Comparison of ENCODE assay signal across 1 cellular context in the genomic region with DNA sequence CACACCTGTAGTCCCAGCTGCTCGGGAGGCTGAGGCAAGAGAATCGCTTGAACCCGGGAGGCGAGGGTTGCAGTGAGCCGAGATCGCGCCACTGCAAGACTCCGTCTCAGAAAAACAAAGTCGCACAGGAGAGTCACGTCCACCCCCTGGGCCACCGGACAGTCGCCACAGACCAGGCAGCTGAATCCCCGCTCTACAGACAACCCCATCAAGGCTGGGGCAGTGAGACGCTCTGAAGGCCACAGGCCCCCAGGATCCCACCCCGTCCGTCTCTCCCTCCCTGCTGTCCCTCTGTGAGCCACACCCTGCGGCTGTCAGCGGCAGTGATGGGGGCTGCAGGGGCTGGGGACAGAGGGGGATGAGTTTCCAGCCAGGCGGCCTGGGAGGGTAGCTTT.
TF ChIP-seq lines count a peak whose summit lies in the region.

No MANE protein-coding gene starts in this region.

TF ChIP-seq in A549, 52 proteins besides CTCF, POLR2A, EP300 and RAD21:
- TF ChIP-seq HDAC2 (IDR thresholded peaks at IDR 0.05) (no peak), NR3C1 (IDR thresholded peaks at IDR 0.05) (no peak), HOXB5 (CRISPR knock-in tag; IDR thresholded peaks at IDR 0.05) (no peak), RFX5 (IDR thresholded peaks at IDR 0.05) (no peak), KDM5A (IDR thresholded peaks at IDR 0.05) (no peak), CHD2 (IDR thresholded peaks at IDR 0.05; ENCODE audit: low read length, partially characterized antibody) (no peak), SREBF2 (IDR thresholded peaks at IDR 0.05) (no peak), HMGXB4 (CRISPR knock-in tag; IDR thresholded peaks at IDR 0.05; ENCODE audit: borderline replicate concordance) (no peak), JUN (IDR thresholded peaks at IDR 0.05) (no peak), TFCP2L1 (CRISPR knock-in tag; IDR thresholded peaks at IDR 0.05) (no peak), RARB (CRISPR knock-in tag; IDR thresholded peaks at IDR 0.05) (no peak)
